Comparison of ENCODE assay signal across 12 cellular contexts in genomic region chr2:173750332-173750731, GRCh38.
DNase-seq lines count a peak whose midpoint lies in the region; ATAC-seq and TF ChIP-seq lines count a peak whose summit lies in the region.
"Had no signal": no experiment of that assay in that cellular context is flagged by ENCODE, and none has a peak within 500 bp of the region (broad histone marks: within the 10 kb centered on the region; RNA-seq: fewer than 3 reads in every experiment).

No MANE protein-coding gene starts in this region.

- no peak overlapping the region for H2AK5ac ChIP-seq in trophoblast cell (ENCODE audit: low read length)

- no peaks in the 10 kb centered on the region for H3F3A ChIP-seq in GM23338 (replicated peaks; ENCODE audit: low read depth)

- no peak overlapping the region for H3K4ac ChIP-seq in trophoblast cell (ENCODE audit: low read depth, low read length)

- H3K79me2 ChIP-seq in GM23338 (replicated peaks; ENCODE audit: insufficient read depth) = no peaks in the 10 kb centered on the region
- no peaks in the 10 kb centered on the region for H3K79me2 ChIP-seq in trophoblast cell (ENCODE audit: control insufficient read depth, insufficient read depth, low read length, poor library complexity)

- BruUV-seq in Panc1 (replicated peaks; lab: Mats Ljungman, UMichigan) = no TSS peak

- ATAC-seq in GM23338 (peak; percentile 87), Panc1 (0 out of 2 replicates have a peak, but pooled peaks have one; percentile 10), HG02840 (IDR thresholded peaks at IDR 0.05; ENCODE audit: low FRiP score, unreplicated experiment) (no peak)

- no peak overlapping the region for H2BK120ac ChIP-seq in trophoblast cell (ENCODE audit: insufficient read depth, low read length, poor library complexity)

- H3K4me3 ChIP-seq in GM23338 = no peak overlapping the region
- H3K4me3 ChIP-seq in Panc1 (ENCODE audit: low read depth in 2 of 2, low read length in 2 of 2) = no peak overlapping the region
- H3K4me3 ChIP-seq in trophoblast cell (ENCODE audit: low read depth, low read length) = no peak overlapping the region

- H3K14ac ChIP-seq in trophoblast cell (ENCODE audit: low read length) = peak overlapping the region; percentile 13

- POLR2A ChIA-PET in Panc1 (lab: Charles Lee) = no interaction called here

- CTCF ChIA-PET in Panc1 (lab: Charles Lee) = interaction anchor here (0.7 kb wide), 1 partner anchor 199 kb away, joined by 5 read pairs; no protein-coding TSS in a partner anchor

- H3K4me2 ChIP-seq in GM23338 (peak overlapping the region; percentile 55), trophoblast cell (ENCODE audit: low read length) (no peak overlapping the region)

- H3K4me1 Mint-ChIP-seq in GM23338 = peaks cover 55% of the 10 kb centered on the region
- H3K4me1 Mint-ChIP-seq: natural killer cell had no signal

- H3K27me3 ChIP-seq in GM23338 (ENCODE audit: insufficient read depth) (no peaks in the 10 kb centered on the region), Panc1 (ENCODE audit: control insufficient read depth, insufficient read depth, low read length) (no peaks in the 10 kb centered on the region), trophoblast cell (ENCODE audit: insufficient read depth, low read length) (no peaks in the 10 kb centered on the region)

- H3K9me3 Mint-ChIP-seq in GM23338 = no peaks in the 10 kb centered on the region
- H3K9me3 Mint-ChIP-seq: natural killer cell had no signal

- no peak overlapping the region for H3K23ac ChIP-seq in trophoblast cell (ENCODE audit: low read length)

- peaks cover 65% of the 10 kb centered on the region for H3K4me1 ChIP-seq in GM23338 (ENCODE audit: insufficient read depth)
- peaks cover 4% of the 10 kb centered on the region; the same call in 1 of the 2 replicates for H3K4me1 ChIP-seq in Panc1 (ENCODE audit: control insufficient read depth, insufficient read depth, low read length)
- H3K4me1 ChIP-seq in trophoblast cell (ENCODE audit: control insufficient read depth in 1 of 2, insufficient read depth in 2 of 2, low read length in 2 of 2) = peaks cover 3 to 5% of the 10 kb centered on the region in 2 experiments

- H2AFZ ChIP-seq in GM23338 = peak overlapping the region; percentile 44; the same call in 1 of the 2 replicates
- peak overlapping the region; percentile 48 for H2AFZ ChIP-seq in trophoblast cell (ENCODE audit: insufficient read depth, low read length, poor library complexity)

- H3K27ac ChIP-seq in GM23338 (ENCODE audit: low read depth) (peak overlapping the region; percentile 76; the same call in 1 of the 2 replicates), Panc1 (ENCODE audit: low read length) (no peak overlapping the region), trophoblast cell (ENCODE audit: low read depth, low read length) (no peak overlapping the region)
- H3K27ac ChIP-seq: epithelial cell of prostate had no signal

- no peaks in the 10 kb centered on the region for H4K20me1 ChIP-seq in GM23338 (replicated peaks; ENCODE audit: insufficient read depth)

- H3K27me3 Mint-ChIP-seq in GM23338 (ENCODE audit: insufficient read depth, low read depth, poor library complexity) = peaks cover 4% of the 10 kb centered on the region

- H4K8ac ChIP-seq in trophoblast cell (ENCODE audit: low read depth, low read length) = no peak overlapping the region

- H3K18ac ChIP-seq in trophoblast cell (ENCODE audit: low read length) = no peak overlapping the region

- no peak overlapping the region for H3K9ac ChIP-seq in trophoblast cell (ENCODE audit: low read length)

- H3K36me3 ChIP-seq in GM23338 (ENCODE audit: insufficient read depth) = no peaks in the 10 kb centered on the region
- H3K36me3 ChIP-seq in Panc1 (ENCODE audit: control insufficient read depth, insufficient read depth, low read length) = no peaks in the 10 kb centered on the region
- H3K36me3 ChIP-seq in trophoblast cell (ENCODE audit: control insufficient read depth in 1 of 2, insufficient read depth in 2 of 2, low read length in 2 of 2) = no peaks in the 10 kb centered on the region

- no CpG with 5 or more reads among the region's 7 CpGs for WGBS in trophoblast cell (ENCODE audit: extremely low coverage, insufficient coverage, insufficient read length)

- no peak overlapping the region for H3K4me3 Mint-ChIP-seq in GM23338
- H3K4me3 Mint-ChIP-seq: natural killer cell had no signal

- H3K36me3 Mint-ChIP-seq in GM23338 (ENCODE audit: low read depth) = no peaks in the 10 kb centered on the region
- H3K36me3 Mint-ChIP-seq: natural killer cell had no signal

- no peaks in the 10 kb centered on the region for H3K9me2 ChIP-seq in GM23338 (ENCODE audit: insufficient read depth)

- peak overlapping the region; percentile 73 for H3K27ac Mint-ChIP-seq in GM23338
- H3K27ac Mint-ChIP-seq: natural killer cell had no signal

- H2BK5ac ChIP-seq in trophoblast cell (ENCODE audit: low read depth, low read length, poor library complexity) = no peak overlapping the region

- TF ChIP-seq CTCF in GM23338 (conservative IDR thresholded peaks at IDR 0.05; ENCODE audit: low read depth in 2 of 2) = peak in 1 of 2 experiments; percentile 52; a peak in 2 of 4 replicates
- no peak for TF ChIP-seq CTCF in Panc1 (IDR thresholded peaks at IDR 0.05)

- in situ Hi-C loops in Panc1 (cut with HindIII; ENCODE audit: low pct_unique_long_range_greater_than_20kb, low sequenced_read_pairs) = no loop called here

- H3K9me3 ChIP-seq in Panc1 (ENCODE audit: control insufficient read depth, insufficient read depth, low read depth, low read length) = no peaks in the 10 kb centered on the region
- H3K9me3 ChIP-seq in trophoblast cell (ENCODE audit: insufficient read depth, low read depth, low read length) = no peaks in the 10 kb centered on the region

- H2BK12ac ChIP-seq in trophoblast cell (ENCODE audit: low read length) = no peak overlapping the region

- no peak overlapping the region for H4K91ac ChIP-seq in trophoblast cell (ENCODE audit: low read depth, low read length)

- intact Hi-C loops in Panc1 (cut with micrococcal nuclease; ENCODE audit: unreplicated experiment) = loop anchor here (5.0 kb wide), 1 partner anchor 178 kb away; no protein-coding TSS in a partner anchor

- DNase-seq in GM23338 (ENCODE audit: low spot score) (peak; percentile 82), Panc1 (ENCODE audit: low read depth, low spot score) (no peak), foreskin melanocyte (peak; percentile 3), trophoblast cell (no peak), C1 segment of cervical spinal cord (lab: John Stamatoyannopoulos, UW) (no peak)
- DNase-seq in activated CD8-positive, alpha-beta memory T cell treated with anti-CD3 and anti-CD28 coated beads, Interleukin-2, amount 50 U/mL, for 4 hours = no peak
- no peak for DNase-seq in activated naive CD4-positive, alpha-beta T cell (lab: John Stamatoyannopoulos, UW)
- DNase-seq: natural killer cell, NCI-H1436 treated with DMSO at 0.1 percent for 48 hours, T-helper 1 cell had no signal

- H3K79me1 ChIP-seq in trophoblast cell (ENCODE audit: low read length) = peaks cover 2% of the 10 kb centered on the region

- H4K12ac ChIP-seq in trophoblast cell (ENCODE audit: low read depth, low read length) = no peak overlapping the region

TF ChIP-seq in GM23338, 12 proteins besides CTCF, POLR2A, EP300 and RAD21 (continues in another document):
- TF ChIP-seq ZNF331 (CRISPR knock-in tag; IDR thresholded peaks at IDR 0.05; ENCODE audit: low read depth) (no peak), POLR2AphosphoS5 (IDR thresholded peaks at IDR 0.05; ENCODE audit: low read depth) (no peak), NANOG (IDR thresholded peaks at IDR 0.05; ENCODE audit: borderline replicate concordance) (no peak), REST (IDR thresholded peaks at IDR 0.05; ENCODE audit: unreplicated experiment) (no peak), ETS1 (IDR thresholded peaks at IDR 0.05) (no peak), EZH2 (IDR thresholded peaks at IDR 0.05; ENCODE audit: low read depth, unreplicated experiment) (no peak), STAT1 (IDR thresholded peaks at IDR 0.05; ENCODE audit: unreplicated experiment) (no peak), JUNB (IDR thresholded peaks at IDR 0.05; ENCODE audit: unreplicated experiment) (no peak), CREB1 (CRISPR knock-in tag; IDR thresholded peaks at IDR 0.05; ENCODE audit: low read depth) (no peak), ZNF114 (CRISPR knock-in tag; IDR thresholded peaks at IDR 0.05) (no peak)

Comparison
In these comparisons a context has a peak if more than half of its experiments do, and no peak if none do; other contexts are left out.
1. DNase-seq: peak in GM23338 (single experiment) and foreskin melanocyte (single experiment); none in Panc1 (single experiment), trophoblast cell (0 of 2), activated CD8-positive, alpha-beta memory T cell treated with anti-CD3 and anti-CD28 coated beads, Interleukin-2, amount 50 U/mL, for 4 hours (single experiment), C1 segment of cervical spinal cord (0 of 14) and activated naive CD4-positive, alpha-beta T cell (0 of 4).